Comparison of ENCODE assay signal across 22 cellular contexts in the genomic region with DNA sequence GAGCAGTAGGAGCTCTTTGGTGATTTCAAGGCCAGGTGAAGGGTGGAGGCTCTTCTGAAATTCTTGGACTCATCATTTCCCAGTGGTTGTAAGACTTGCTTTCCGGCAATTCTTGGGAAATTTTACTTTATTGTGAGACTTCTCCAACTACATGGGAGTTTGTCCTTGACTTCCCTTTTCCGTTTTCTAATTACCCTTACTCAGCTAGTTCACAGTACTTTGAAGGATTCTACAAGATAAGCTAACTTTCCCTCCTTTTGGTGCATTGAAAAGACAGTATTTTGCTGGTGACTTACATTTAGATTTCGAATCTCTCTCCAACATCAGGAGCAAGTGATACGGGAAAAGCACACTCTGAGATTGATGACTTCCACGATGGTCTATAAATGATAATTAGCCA. TPM values are rescaled to one million over a fixed set of nuclear protein-coding genes. Genes with fewer than 3 reads are reported as not detected.
A peak's percentile ranks its signal among the peaks of the same experiment; 100 is the strongest.
DNase-seq lines count a peak whose midpoint lies in the region; ATAC-seq, FAIRE-seq and TF ChIP-seq lines count a peak whose summit lies in the region.
"Had no signal": no experiment of that assay in that cellular context is flagged by ENCODE, and none has a peak within 500 bp of the region (broad histone marks: within the 10 kb centered on the region; RNA-seq: fewer than 3 reads in every experiment).

No MANE protein-coding gene starts in this region.

- H3K9me3 Mint-ChIP-seq in astrocyte (ENCODE audit: unreplicated experiment) (no peaks in the 10 kb centered on the region), nephron (peaks cover 16% of the 10 kb centered on the region)
- H3K9me3 Mint-ChIP-seq: CD4-positive, alpha-beta T cell; CD8-positive, alpha-beta memory T cell; HFFc6 had no signal

- H3K79me2 ChIP-seq in mammary epithelial cell (ENCODE audit: insufficient read depth, low read length) (no peaks in the 10 kb centered on the region), astrocyte (ENCODE audit: insufficient read depth, low read length) (no peaks in the 10 kb centered on the region)

- H3K36me3 Mint-ChIP-seq in astrocyte (ENCODE audit: low read depth, unreplicated experiment) (no peaks in the 10 kb centered on the region), nephron (ENCODE audit: low read depth) (no peaks in the 10 kb centered on the region)
- H3K36me3 Mint-ChIP-seq: CD8-positive, alpha-beta memory T cell had no signal

- no peak overlapping the region for H3K27ac ChIP-seq in mammary epithelial cell (ENCODE audit: insufficient read depth, low read depth, low read length)
- H3K27ac ChIP-seq in breast epithelium: no peak overlapping the region
- H3K27ac ChIP-seq in astrocyte (ENCODE audit: low read depth, low read length): no peak overlapping the region
- H3K27ac ChIP-seq: 22Rv1, C4-2B had no signal

- dilution Hi-C loops in mammary epithelial cell (cut with HindIII; ENCODE audit: low sequenced_read_pairs): no loop called here

- H3K36me3 ChIP-seq in mammary epithelial cell (ENCODE audit: insufficient read depth, low read length) (no peaks in the 10 kb centered on the region), breast epithelium (no peaks in the 10 kb centered on the region), astrocyte (ENCODE audit: insufficient read depth, low read length) (no peaks in the 10 kb centered on the region)
- H3K36me3 ChIP-seq: HAP-1 had no signal

- H3K9ac ChIP-seq in mammary epithelial cell (ENCODE audit: insufficient read depth, low read length) (no peak overlapping the region), astrocyte (ENCODE audit: low read length) (no peak overlapping the region)

- peak; percentile 98 for FAIRE-seq in astrocyte (lab: Jason Lieb, UNC)
- FAIRE-seq: GM12891, GM18507, H54 had no signal

- no peak for ATAC-seq in GM21717 (IDR thresholded peaks at IDR 0.05; ENCODE audit: unreplicated experiment)

- H3K4me3 ChIP-seq in mammary epithelial cell (replicated peaks in 1 of 3; ENCODE audit: insufficient read depth in 1 of 3, low read depth in 2 of 3, low read length in 3 of 3) (no peak overlapping the region), breast epithelium (no peak overlapping the region), astrocyte (ENCODE audit: insufficient read depth, low read depth, low read length) (no peak overlapping the region)
- H3K4me3 ChIP-seq: HAP-1 had no signal

- no peak overlapping the region for H3K4me2 ChIP-seq in mammary epithelial cell (ENCODE audit: insufficient read depth, low read depth, low read length)
- H3K4me2 ChIP-seq in astrocyte (ENCODE audit: low read length): no peak overlapping the region

- no peak overlapping the region for H3K4me3 Mint-ChIP-seq in astrocyte (ENCODE audit: unreplicated experiment)
- no peak overlapping the region for H3K4me3 Mint-ChIP-seq in nephron
- H3K4me3 Mint-ChIP-seq: CD4-positive, alpha-beta T cell; CD8-positive, alpha-beta memory T cell; HFFc6 had no signal

- H3K27ac Mint-ChIP-seq in astrocyte (ENCODE audit: unreplicated experiment) (no peak overlapping the region), nephron (peak overlapping the region in 2 of 3 experiments; percentile 53 to 65)
- H3K27ac Mint-ChIP-seq: CD4-positive, alpha-beta T cell; CD8-positive, alpha-beta memory T cell; HFFc6 had no signal

- no peak for DNase-seq in mammary epithelial cell
- DNase-seq in breast epithelium (ENCODE audit: low spot score in 2 of 2): no peak
- no peak for DNase-seq in astrocyte (ENCODE audit: low read depth)
- no peak for DNase-seq in activated CD4-positive, alpha-beta T cell treated with anti-CD3 and anti-CD28 coated beads, Interleukin-2, amount 50 U/mL, for 1 hour
- DNase-seq: Calu3; CD4-positive, alpha-beta T cell; CD8-positive, alpha-beta memory T cell; COR-L47; DMS53; DMS79 treated with DMSO at 0.1 percent for 48 hours; GF-D8; GOT3; HFFc6 had no signal

- intact Hi-C loops in mammary epithelial cell (cut with micrococcal nuclease): no loop called here
- intact Hi-C loops in breast epithelium (cut with DNase I; ENCODE audit: low total_unique reads): no loop called here

- BruUV-seq in mammary epithelial cell (replicated peaks; lab: Mats Ljungman, UMichigan): no TSS peak

- CTCF ChIA-PET in mammary epithelial cell (lab: Charles Lee; ENCODE audit: low non-redundant PET): no interaction called here

- 52% methylated on average over 5 of the region's 5 CpGs for WGBS in mammary epithelial cell (ENCODE audit: low coverage, missing lambda C conversion rate)

- peaks cover 11% of the 10 kb centered on the region for H3K4me1 Mint-ChIP-seq in astrocyte (ENCODE audit: low read depth, unreplicated experiment)
- peaks cover 44% of the 10 kb centered on the region for H3K4me1 Mint-ChIP-seq in nephron
- H3K4me1 Mint-ChIP-seq: CD8-positive, alpha-beta memory T cell had no signal

- peaks cover 6% of the 10 kb centered on the region for H3K4me1 ChIP-seq in mammary epithelial cell (ENCODE audit: insufficient read depth, low read length)
- H3K4me1 ChIP-seq in breast epithelium: no peaks in the 10 kb centered on the region
- no peaks in the 10 kb centered on the region for H3K4me1 ChIP-seq in astrocyte (ENCODE audit: insufficient read depth, low read length)
- H3K4me1 ChIP-seq: HAP-1 had no signal

- H3K27me3 Mint-ChIP-seq in astrocyte (ENCODE audit: low read depth, unreplicated experiment) (no peaks in the 10 kb centered on the region), nephron (ENCODE audit: low read depth) (no peaks in the 10 kb centered on the region)

- no peaks in the 10 kb centered on the region for H3K27me3 ChIP-seq in mammary epithelial cell (ENCODE audit: insufficient read depth, low read length)
- H3K27me3 ChIP-seq in breast epithelium: peaks cover 0 to 56% of the 10 kb centered on the region in 2 donors
- H3K27me3 ChIP-seq in astrocyte (ENCODE audit: insufficient read depth, low read length): no peaks in the 10 kb centered on the region

- in situ Hi-C loops in mammary epithelial cell (cut with MboI; ENCODE audit: low sequenced_read_pairs in 2 of 2): no loop called here

- H4K20me1 ChIP-seq in mammary epithelial cell (ENCODE audit: insufficient read depth, low read length): no peaks in the 10 kb centered on the region
- no peaks in the 10 kb centered on the region for H4K20me1 ChIP-seq in astrocyte (ENCODE audit: insufficient read depth, low read length)

- no peak for TF ChIP-seq CTCF in mammary epithelial cell (conservative IDR thresholded peaks at IDR 0.05 in 1 of 2, IDR thresholded peaks at IDR 0.05 in 1 of 2; ENCODE audit: extremely low read depth in 1 of 2, insufficient read depth in 1 of 2, low read depth in 1 of 2, low read length in 2 of 2)
- no peak for TF ChIP-seq CTCF in breast epithelium (IDR thresholded peaks at IDR 0.05)
- TF ChIP-seq CTCF in astrocyte (IDR thresholded peaks at IDR 0.05; ENCODE audit: insufficient read depth, low read depth, low read length): no peak
- no peak for TF ChIP-seq CTCF in nephron (IDR thresholded peaks at IDR 0.05; ENCODE audit: unreplicated experiment in 3 of 3)

- peak overlapping the region; percentile 54 for H2AFZ ChIP-seq in mammary epithelial cell (ENCODE audit: low read depth, low read length)
- H2AFZ ChIP-seq in astrocyte (ENCODE audit: low read depth, low read length): no peak overlapping the region

- no peaks in the 10 kb centered on the region for H3K9me3 ChIP-seq in mammary epithelial cell (replicated peaks; ENCODE audit: insufficient read depth, low read length)
- no peaks in the 10 kb centered on the region for H3K9me3 ChIP-seq in breast epithelium
- H3K9me3 ChIP-seq in astrocyte (ENCODE audit: insufficient read depth, low read depth, low read length): no peaks in the 10 kb centered on the region
- H3K9me3 ChIP-seq: HAP-1 had no signal

- TF ChIP-seq POLR2A in breast epithelium (IDR thresholded peaks at IDR 0.05): no peak

RNA-seq across cellular contexts. Expression of gene PLAC1, which starts 12.1 kb away (rescaled TPM):
- total RNA-seq in mammary epithelial cell (under 1 TPM; 0.42 to 0.50 TPM), breast epithelium (not detected), astrocyte (0.61 and 0.70 TPM in 2 replicates)
- 1.0 TPM for polyA plus RNA-seq in mammary epithelial cell
- not detected for polyA minus RNA-seq in mammary epithelial cell
- total RNA-seq: Calu3; CD4-positive, alpha-beta T cell; CD8-positive, alpha-beta memory T cell; Daoy had no signal
- polyA plus RNA-seq: CD8-positive, alpha-beta memory T cell had no signal
